21 cellular contexts compared by ENCODE assay signal in the genomic region with DNA sequence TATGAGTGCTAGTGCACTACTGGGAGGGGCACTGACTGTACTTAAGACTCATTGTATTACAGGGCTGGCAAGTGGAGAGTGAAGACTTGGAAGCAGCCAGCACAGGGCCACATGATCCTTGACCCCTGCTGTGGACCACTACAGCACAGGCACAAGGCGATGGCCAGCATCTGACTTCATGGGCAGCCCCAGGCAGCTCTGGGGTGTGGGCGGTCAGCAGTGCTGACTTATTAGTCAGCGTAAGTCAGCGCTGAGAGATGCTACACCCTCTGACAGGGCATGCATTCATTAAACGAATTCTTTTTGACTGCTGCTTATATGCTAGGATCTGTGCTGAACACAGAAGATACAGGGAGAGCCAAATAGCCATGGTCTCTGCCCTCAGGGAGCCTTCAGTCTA. TPM values are rescaled to one million over a fixed set of nuclear protein-coding genes. Genes with fewer than 3 reads are reported as not detected.
A peak's percentile ranks its signal among the peaks of the same experiment; 100 is the strongest.
DNase-seq lines count a peak whose midpoint lies in the region; ATAC-seq, FAIRE-seq and TF ChIP-seq lines count a peak whose summit lies in the region.
"Had no signal": no experiment of that assay in that cellular context is flagged by ENCODE, and none has a peak within 500 bp of the region (broad histone marks: within the 10 kb centered on the region; RNA-seq: fewer than 3 reads in every experiment).

No MANE protein-coding gene starts in this region.

- no peak overlapping the region for H3K4me2 ChIP-seq in trophoblast cell (ENCODE audit: low read length)

- H3K79me1 ChIP-seq in trophoblast cell (ENCODE audit: low read length), result no peaks in the 10 kb centered on the region

- H3K27me3 ChIP-seq in trophoblast cell (ENCODE audit: insufficient read depth, low read length) (no peaks in the 10 kb centered on the region), right lobe of liver (no peaks in the 10 kb centered on the region)
- H3K27me3 ChIP-seq: BLaER1 treated with 17β-estradiol and CSF1 and Interleukin-3, amounts not matched to agents 10 nM and 100 nM; pancreas had no signal

- no peak overlapping the region for H3K18ac ChIP-seq in trophoblast cell (ENCODE audit: low read length)

- no peak overlapping the region for H2BK12ac ChIP-seq in trophoblast cell (ENCODE audit: low read length)

- H4K12ac ChIP-seq in trophoblast cell (ENCODE audit: low read depth, low read length), result no peak overlapping the region

- TF ChIP-seq POLR2A in H54 (IDR thresholded peaks at IDR 0.05; ENCODE audit: low read depth, low read length), result no peak
- no peak for TF ChIP-seq POLR2A in right lobe of liver (IDR thresholded peaks at IDR 0.05)

- H3K4me3 ChIP-seq in trophoblast cell (ENCODE audit: low read depth, low read length) (no peak overlapping the region), right lobe of liver (no peak overlapping the region)
- H3K4me3 ChIP-seq: BLaER1 treated with 17β-estradiol and CSF1 and Interleukin-3, amounts not matched to agents 10 nM and 100 nM; HAP-1; mucosa of descending colon; pancreas had no signal

- peak; percentile 79 for ATAC-seq in esophagus mucosa
- ATAC-seq in left ventricle myocardium superior, result no peak
- ATAC-seq in right lobe of liver, result no peak
- ATAC-seq in HG02885 (IDR thresholded peaks at IDR 0.05; ENCODE audit: poor library complexity, unreplicated experiment), result no peak
- ATAC-seq: mucosa of descending colon, pancreas had no signal

- no CpG with 5 or more reads among the region's 5 CpGs for WGBS in trophoblast cell (ENCODE audit: extremely low coverage, insufficient coverage, insufficient read length)
- WGBS in right lobe of liver (ENCODE audit: insufficient coverage, low coverage, low lambda C conversion rate, missing lambda C conversion rate), result 67% methylated on average over 5 of the region's 5 CpGs

- H2AFZ ChIP-seq in trophoblast cell (ENCODE audit: insufficient read depth, low read length, poor library complexity), result no peak overlapping the region

- H4K8ac ChIP-seq in trophoblast cell (ENCODE audit: low read depth, low read length), result no peak overlapping the region

- H3K79me2 ChIP-seq in trophoblast cell (ENCODE audit: control insufficient read depth, insufficient read depth, low read length, poor library complexity), result no peaks in the 10 kb centered on the region

- FAIRE-seq in H54 (lab: Jason Lieb, UNC), result peak; percentile 94
- FAIRE-seq: GM12891, pancreas had no signal

- H3K27ac ChIP-seq in trophoblast cell (ENCODE audit: low read depth, low read length) (no peak overlapping the region), right lobe of liver (no peak overlapping the region)
- H3K27ac ChIP-seq: BLaER1 treated with 17β-estradiol and CSF1 and Interleukin-3, amounts not matched to agents 10 nM and 100 nM; pancreas had no signal

- peaks cover 1% of the 10 kb centered on the region for H3K9me3 ChIP-seq in trophoblast cell (ENCODE audit: insufficient read depth, low read depth, low read length)
- H3K9me3 ChIP-seq in right lobe of liver, result no peaks in the 10 kb centered on the region
- H3K9me3 ChIP-seq: BLaER1 treated with 17β-estradiol and CSF1 and Interleukin-3, amounts not matched to agents 10 nM and 100 nM; HAP-1; mucosa of descending colon; pancreas had no signal

- H3K4ac ChIP-seq in trophoblast cell (ENCODE audit: low read depth, low read length), result no peak overlapping the region

- no peak overlapping the region for H3K9ac ChIP-seq in trophoblast cell (ENCODE audit: low read length)
- H3K9ac ChIP-seq: BLaER1 treated with 17β-estradiol and CSF1 and Interleukin-3, amounts not matched to agents 10 nM and 100 nM had no signal

- H4K91ac ChIP-seq in trophoblast cell (ENCODE audit: low read depth, low read length), result no peak overlapping the region

- intact Hi-C loops in left ventricle myocardium superior (cut with micrococcal nuclease), result no loop called here
- intact Hi-C loops in right lobe of liver (cut with DNase I), result no loop called here

- DNase-seq in H54 (ENCODE audit: insufficient read length, low spot score) (peak; percentile 77), RKO (ENCODE audit: low spot score) (peak; percentile 90), trophoblast cell (peak; percentile 77 to 80), left ventricle myocardium superior (no peak), right lobe of liver (no peak), OCI-M2 (lab: John Stamatoyannopoulos, UW; ENCODE audit: unreplicated experiment) (no peak)
- DNase-seq: activated B cell treated with CpG ODN at 0.5 μM for 24 hours; activated CD8-positive, alpha-beta memory T cell treated with anti-CD3 and anti-CD28 coated beads for 24 hours; aorta; DND-41; mucosa of descending colon; NCI-H1930; NCI-H526 treated with DMSO at 0.1 percent for 48 hours; pancreas; T-helper 1 cell had no signal

- H3K14ac ChIP-seq in trophoblast cell (ENCODE audit: low read length), result no peak overlapping the region

- no peak overlapping the region for H3K23ac ChIP-seq in trophoblast cell (ENCODE audit: low read length)

- no peak for TF ChIP-seq CTCF in right lobe of liver (IDR thresholded peaks at IDR 0.05)

- H3K36me3 ChIP-seq in trophoblast cell (ENCODE audit: control insufficient read depth in 1 of 2, insufficient read depth in 2 of 2, low read length in 2 of 2), result no peaks in the 10 kb centered on the region
- H3K36me3 ChIP-seq in right lobe of liver, result no peaks in the 10 kb centered on the region
- H3K36me3 ChIP-seq: HAP-1, pancreas had no signal

- no peak overlapping the region for H2BK120ac ChIP-seq in trophoblast cell (ENCODE audit: insufficient read depth, low read length, poor library complexity)

- H2BK5ac ChIP-seq in trophoblast cell (ENCODE audit: low read depth, low read length, poor library complexity), result no peak overlapping the region

- H3K4me1 ChIP-seq in trophoblast cell (ENCODE audit: control insufficient read depth in 1 of 2, insufficient read depth in 2 of 2, low read length in 2 of 2), result peaks cover 8 to 14% of the 10 kb centered on the region in 2 experiments
- no peaks in the 10 kb centered on the region for H3K4me1 ChIP-seq in right lobe of liver
- H3K4me1 ChIP-seq: HAP-1, pancreas had no signal

- H2AK5ac ChIP-seq in trophoblast cell (ENCODE audit: low read length), result no peak overlapping the region

RNA-seq across cellular contexts. Expression of a gene that starts 9.3 kb away (rescaled TPM):
- 0.44 TPM for total RNA-seq in esophagus mucosa
- polyA plus RNA-seq in trophoblast cell (2013), result not detected in 2 replicates
- total RNA-seq in left ventricle myocardium superior, result not detected
- under 1 TPM in 3 of 6 experiments, not detected in 3; 0.18 to 0.50 (median 0.25) TPM for total RNA-seq in right lobe of liver
- total RNA-seq: activated B cell treated with CpG ODN at 0.5 μM for 24 hours, glomerular endothelial cell had no signal
- polyA plus RNA-seq: aorta, pancreas had no signal

Comparison
In these comparisons a context has a peak if more than half of its experiments do, and no peak if none do; other contexts are left out.
1. DNase-seq: peak in H54 (single experiment), RKO (single experiment) and trophoblast cell (2 of 2); none in left ventricle myocardium superior (single experiment), right lobe of liver (0 of 3) and OCI-M2 (single experiment).